Comparison of ENCODE assay signal across 12 cellular contexts in the genomic region with DNA sequence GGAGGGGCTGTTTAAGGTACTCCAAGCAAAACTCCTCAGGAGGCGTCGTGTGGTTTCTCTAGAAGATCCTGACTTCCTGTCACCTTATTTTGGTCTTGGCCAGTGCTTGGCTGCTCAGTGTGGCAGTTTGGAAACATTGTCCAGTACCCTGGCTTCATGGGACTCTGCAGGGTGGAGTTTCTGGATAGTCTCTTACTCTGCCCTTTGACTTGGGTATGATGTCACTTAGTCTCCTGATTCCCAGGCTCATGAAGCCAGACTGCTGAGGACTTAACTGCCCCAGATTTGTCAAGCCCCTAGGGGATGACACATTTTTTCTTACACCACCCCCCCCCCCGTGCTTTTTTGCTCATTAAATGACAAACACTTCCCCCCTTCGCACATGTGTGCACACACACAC.
DNase-seq lines count a peak whose midpoint lies in the region; ATAC-seq and TF ChIP-seq lines count a peak whose summit lies in the region.
"Had no signal": no experiment of that assay in that cellular context is flagged by ENCODE, and none has a peak within 500 bp of the region (broad histone marks: within the 10 kb centered on the region; RNA-seq: fewer than 3 reads in every experiment).

No MANE protein-coding gene starts in this region.

- no peak overlapping the region for H3K4me3 ChIP-seq in fibroblast of pulmonary artery (replicated peaks; ENCODE audit: low read depth, low read length)
- no peak overlapping the region for H3K4me3 ChIP-seq in colonic mucosa
- H3K4me3 ChIP-seq: tibial artery had no signal

- DNase-seq in Right ventricle myocardium inferior (ENCODE audit: missing footprints) (no peak), cardiac septum (ENCODE audit: low spot score) (no peak), fibroblast of pulmonary artery (ENCODE audit: low read depth) (peak; percentile 25), myocyte (ENCODE audit: low read depth) (peak; percentile 37), HK-2 (ENCODE audit: unreplicated experiment) (no peak), colonic mucosa (no peak)
- DNase-seq in activated CD4-positive, alpha-beta T cell treated with anti-CD3 and anti-CD28 coated beads, Interleukin-2, amount 50 U/mL, for 48 hours, result no peak
- DNase-seq: activated CD8-positive, alpha-beta memory T cell treated with anti-CD3 and anti-CD28 coated beads, Interleukin-2, amount 50 U/mL, for 4 hours; HCEC 1CT; KG1 had no signal

- intact Hi-C loops in Right ventricle myocardium inferior (cut with DNase I), result no loop called here
- intact Hi-C loops in cardiac septum (cut with DNase I), result no loop called here
- intact Hi-C loops in colonic mucosa (cut with DNase I), result no loop called here

- no peaks in the 10 kb centered on the region for H3K9me3 ChIP-seq in colonic mucosa
- H3K9me3 ChIP-seq: tibial artery had no signal

- H3K27ac ChIP-seq in colonic mucosa, result no peak overlapping the region
- H3K27ac ChIP-seq: tibial artery had no signal

- H3K4me1 ChIP-seq in colonic mucosa, result no peaks in the 10 kb centered on the region

- H3K27me3 ChIP-seq in colonic mucosa, result no peaks in the 10 kb centered on the region
- H3K27me3 ChIP-seq: tibial artery had no signal

- ATAC-seq in Right ventricle myocardium inferior, result peak; percentile 74
- ATAC-seq in HG02759 (IDR thresholded peaks at IDR 0.05; ENCODE audit: unreplicated experiment), result no peak

- TF ChIP-seq CTCF in fibroblast of pulmonary artery (IDR thresholded peaks at IDR 0.05; ENCODE audit: low read length, missing control alignments), result no peak
- no peak for TF ChIP-seq CTCF in colonic mucosa (IDR thresholded peaks at IDR 0.05)

- H3K36me3 ChIP-seq in colonic mucosa, result no peaks in the 10 kb centered on the region

- no peak overlapping the region for H3K9ac ChIP-seq in colonic mucosa (ENCODE audit: low read depth in 2 of 2, low read length in 2 of 2)

Comparison
In these comparisons a context has a peak if more than half of its experiments do, and no peak if none do; other contexts are left out.
1. DNase-seq: peak in fibroblast of pulmonary artery (single experiment) and myocyte (single experiment); none in Right ventricle myocardium inferior (single experiment), cardiac septum (single experiment), HK-2 (single experiment), colonic mucosa (single experiment) and activated CD4-positive, alpha-beta T cell treated with anti-CD3 and anti-CD28 coated beads, Interleukin-2, amount 50 U/mL, for 48 hours (0 of 2).